In the genomic region with DNA sequence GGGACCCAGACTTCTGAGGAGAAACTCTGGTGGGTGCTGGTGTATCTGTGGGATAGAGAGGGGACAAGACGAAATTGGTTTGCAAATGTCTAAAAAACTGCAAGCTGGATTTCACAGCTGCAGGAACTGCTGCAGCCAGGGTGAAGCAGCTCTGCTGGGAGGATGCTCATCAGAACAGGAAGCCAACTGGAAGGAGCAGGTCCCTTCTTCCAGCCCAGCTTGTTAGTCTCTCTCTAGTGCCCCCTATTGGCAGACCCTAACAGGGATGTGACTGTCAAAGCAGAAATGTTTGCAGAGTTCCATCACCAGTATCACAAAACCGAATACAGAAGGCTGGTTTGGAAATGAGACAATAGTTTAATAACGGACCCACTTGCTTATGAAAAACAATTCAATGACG, we compare ENCODE assay signal across 1 cellular context.
TF ChIP-seq lines count a peak whose summit lies in the region.

No MANE protein-coding gene starts in this region.

TF ChIP-seq in GM12878, 131 proteins besides CTCF, POLR2A, EP300 and RAD21:
- no peak for TF ChIP-seq SMC3 (IDR thresholded peaks at IDR 0.05; ENCODE audit: borderline replicate concordance, low read length)
- TF ChIP-seq PAX5 (IDR thresholded peaks at IDR 0.05; ENCODE audit: borderline replicate concordance, low read depth, low read length) = no peak
- TF ChIP-seq TCF12 (IDR thresholded peaks at IDR 0.05; ENCODE audit: low read depth, low read length) = no peak
- TF ChIP-seq STAT1 (conservative IDR thresholded peaks at IDR 0.05) = no peak
- TF ChIP-seq, protein P1, sequence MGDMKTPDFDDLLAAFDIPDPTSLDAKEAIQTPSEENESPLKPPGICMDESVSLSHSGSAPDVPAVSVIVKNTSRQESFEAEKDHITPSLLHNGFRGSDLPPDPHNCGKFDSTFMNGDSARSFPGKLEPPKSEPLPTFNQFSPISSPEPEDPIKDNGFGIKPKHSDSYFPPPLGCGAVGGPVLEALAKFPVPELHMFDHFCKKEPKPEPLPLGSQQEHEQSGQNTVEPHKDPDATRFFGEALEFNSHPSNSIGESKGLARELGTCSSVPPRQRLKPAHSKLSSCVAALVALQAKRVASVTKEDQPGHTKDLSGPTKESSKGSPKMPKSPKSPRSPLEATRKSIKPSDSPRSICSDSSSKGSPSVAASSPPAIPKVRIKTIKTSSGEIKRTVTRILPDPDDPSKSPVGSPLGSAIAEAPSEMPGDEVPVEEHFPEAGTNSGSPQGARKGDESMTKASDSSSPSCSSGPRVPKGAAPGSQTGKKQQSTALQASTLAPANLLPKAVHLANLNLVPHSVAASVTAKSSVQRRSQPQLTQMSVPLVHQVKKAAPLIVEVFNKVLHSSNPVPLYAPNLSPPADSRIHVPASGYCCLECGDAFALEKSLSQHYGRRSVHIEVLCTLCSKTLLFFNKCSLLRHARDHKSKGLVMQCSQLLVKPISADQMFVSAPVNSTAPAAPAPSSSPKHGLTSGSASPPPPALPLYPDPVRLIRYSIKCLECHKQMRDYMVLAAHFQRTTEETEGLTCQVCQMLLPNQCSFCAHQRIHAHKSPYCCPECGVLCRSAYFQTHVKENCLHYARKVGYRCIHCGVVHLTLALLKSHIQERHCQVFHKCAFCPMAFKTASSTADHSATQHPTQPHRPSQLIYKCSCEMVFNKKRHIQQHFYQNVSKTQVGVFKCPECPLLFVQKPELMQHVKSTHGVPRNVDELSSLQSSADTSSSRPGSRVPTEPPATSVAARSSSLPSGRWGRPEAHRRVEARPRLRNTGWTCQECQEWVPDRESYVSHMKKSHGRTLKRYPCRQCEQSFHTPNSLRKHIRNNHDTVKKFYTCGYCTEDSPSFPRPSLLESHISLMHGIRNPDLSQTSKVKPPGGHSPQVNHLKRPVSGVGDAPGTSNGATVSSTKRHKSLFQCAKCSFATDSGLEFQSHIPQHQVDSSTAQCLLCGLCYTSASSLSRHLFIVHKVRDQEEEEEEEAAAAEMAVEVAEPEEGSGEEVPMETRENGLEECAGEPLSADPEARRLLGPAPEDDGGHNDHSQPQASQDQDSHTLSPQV (IDR thresholded peaks at IDR 0.05) = no peak
- no peak for TF ChIP-seq TCF3 (IDR thresholded peaks at IDR 0.05; ENCODE audit: borderline replicate concordance, insufficient read depth, low read depth, low read length)
- TF ChIP-seq LARP7 (IDR thresholded peaks at IDR 0.05) = no peak
- no peak for TF ChIP-seq RFX5 (IDR thresholded peaks at IDR 0.05; ENCODE audit: low read depth, low read length)
- no peak for TF ChIP-seq RELA (IDR thresholded peaks at IDR 0.05; ENCODE audit: borderline replicate concordance, partially characterized antibody)
- TF ChIP-seq, protein P2, sequence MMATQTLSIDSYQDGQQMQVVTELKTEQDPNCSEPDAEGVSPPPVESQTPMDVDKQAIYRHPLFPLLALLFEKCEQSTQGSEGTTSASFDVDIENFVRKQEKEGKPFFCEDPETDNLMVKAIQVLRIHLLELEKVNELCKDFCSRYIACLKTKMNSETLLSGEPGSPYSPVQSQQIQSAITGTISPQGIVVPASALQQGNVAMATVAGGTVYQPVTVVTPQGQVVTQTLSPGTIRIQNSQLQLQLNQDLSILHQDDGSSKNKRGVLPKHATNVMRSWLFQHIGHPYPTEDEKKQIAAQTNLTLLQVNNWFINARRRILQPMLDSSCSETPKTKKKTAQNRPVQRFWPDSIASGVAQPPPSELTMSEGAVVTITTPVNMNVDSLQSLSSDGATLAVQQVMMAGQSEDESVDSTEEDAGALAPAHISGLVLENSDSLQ (IDR thresholded peaks at IDR 0.05) = no peak
- TF ChIP-seq, protein P3, sequence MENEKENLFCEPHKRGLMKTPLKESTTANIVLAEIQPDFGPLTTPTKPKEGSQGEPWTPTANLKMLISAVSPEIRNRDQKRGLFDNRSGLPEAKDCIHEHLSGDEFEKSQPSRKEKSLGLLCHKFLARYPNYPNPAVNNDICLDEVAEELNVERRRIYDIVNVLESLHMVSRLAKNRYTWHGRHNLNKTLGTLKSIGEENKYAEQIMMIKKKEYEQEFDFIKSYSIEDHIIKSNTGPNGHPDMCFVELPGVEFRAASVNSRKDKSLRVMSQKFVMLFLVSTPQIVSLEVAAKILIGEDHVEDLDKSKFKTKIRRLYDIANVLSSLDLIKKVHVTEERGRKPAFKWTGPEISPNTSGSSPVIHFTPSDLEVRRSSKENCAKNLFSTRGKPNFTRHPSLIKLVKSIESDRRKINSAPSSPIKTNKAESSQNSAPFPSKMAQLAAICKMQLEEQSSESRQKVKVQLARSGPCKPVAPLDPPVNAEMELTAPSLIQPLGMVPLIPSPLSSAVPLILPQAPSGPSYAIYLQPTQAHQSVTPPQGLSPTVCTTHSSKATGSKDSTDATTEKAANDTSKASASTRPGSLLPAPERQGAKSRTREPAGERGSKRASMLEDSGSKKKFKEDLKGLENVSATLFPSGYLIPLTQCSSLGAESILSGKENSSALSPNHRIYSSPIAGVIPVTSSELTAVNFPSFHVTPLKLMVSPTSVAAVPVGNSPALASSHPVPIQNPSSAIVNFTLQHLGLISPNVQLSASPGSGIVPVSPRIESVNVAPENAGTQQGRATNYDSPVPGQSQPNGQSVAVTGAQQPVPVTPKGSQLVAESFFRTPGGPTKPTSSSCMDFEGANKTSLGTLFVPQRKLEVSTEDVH (IDR thresholded peaks at IDR 0.05; ENCODE audit: low read depth, partially characterized antibody) = no peak
- TF ChIP-seq KAT2A (conservative IDR thresholded peaks at IDR 0.05; ENCODE audit: control insufficient read depth, low read depth, low read length) = no peak
- TF ChIP-seq, protein P4, sequence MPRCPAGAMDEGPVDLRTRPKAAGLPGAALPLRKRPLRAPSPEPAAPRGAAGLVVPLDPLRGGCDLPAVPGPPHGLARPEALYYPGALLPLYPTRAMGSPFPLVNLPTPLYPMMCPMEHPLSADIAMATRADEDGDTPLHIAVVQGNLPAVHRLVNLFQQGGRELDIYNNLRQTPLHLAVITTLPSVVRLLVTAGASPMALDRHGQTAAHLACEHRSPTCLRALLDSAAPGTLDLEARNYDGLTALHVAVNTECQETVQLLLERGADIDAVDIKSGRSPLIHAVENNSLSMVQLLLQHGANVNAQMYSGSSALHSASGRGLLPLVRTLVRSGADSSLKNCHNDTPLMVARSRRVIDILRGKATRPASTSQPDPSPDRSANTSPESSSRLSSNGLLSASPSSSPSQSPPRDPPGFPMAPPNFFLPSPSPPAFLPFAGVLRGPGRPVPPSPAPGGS (IDR thresholded peaks at IDR 0.05; ENCODE audit: borderline replicate concordance, insufficient read depth, low read depth, low read length, poor library complexity, severe bottlenecking) = no peak
- no peak for TF ChIP-seq SUZ12 (IDR thresholded peaks at IDR 0.05; ENCODE audit: unreplicated experiment)
- no peak for TF ChIP-seq MEF2A (IDR thresholded peaks at IDR 0.05; ENCODE audit: insufficient read depth, low read depth, low read length)
- TF ChIP-seq CREM (IDR thresholded peaks at IDR 0.05; ENCODE audit: low read depth) = no peak
- TF ChIP-seq MTA2 (IDR thresholded peaks at IDR 0.05; ENCODE audit: low read depth) = no peak
- TF ChIP-seq, protein P5, sequence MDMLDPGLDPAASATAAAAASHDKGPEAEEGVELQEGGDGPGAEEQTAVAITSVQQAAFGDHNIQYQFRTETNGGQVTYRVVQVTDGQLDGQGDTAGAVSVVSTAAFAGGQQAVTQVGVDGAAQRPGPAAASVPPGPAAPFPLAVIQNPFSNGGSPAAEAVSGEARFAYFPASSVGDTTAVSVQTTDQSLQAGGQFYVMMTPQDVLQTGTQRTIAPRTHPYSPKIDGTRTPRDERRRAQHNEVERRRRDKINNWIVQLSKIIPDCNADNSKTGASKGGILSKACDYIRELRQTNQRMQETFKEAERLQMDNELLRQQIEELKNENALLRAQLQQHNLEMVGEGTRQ (IDR thresholded peaks at IDR 0.05; ENCODE audit: borderline replicate concordance, low read depth, low read length) = no peak
- TF ChIP-seq ESRRA (IDR thresholded peaks at IDR 0.05; ENCODE audit: low read length) = no peak
